In genomic region chr10:117562896-117563737, GRCh38 we compare ENCODE assay signal across 16 cellular contexts. TPM values are rescaled to one million over a fixed set of nuclear protein-coding genes. Genes with fewer than 3 reads are reported as not detected.
DNase-seq lines count a peak whose midpoint lies in the region; ATAC-seq, FAIRE-seq and TF ChIP-seq lines count a peak whose summit lies in the region.
"Had no signal": no experiment of that assay in that cellular context is flagged by ENCODE, and none has a peak within 500 bp of the region (broad histone marks: within the 10 kb centered on the region; RNA-seq: fewer than 3 reads in every experiment).

No MANE protein-coding gene starts in this region.

- ATAC-seq in HG03469 (IDR thresholded peaks at IDR 0.05; ENCODE audit: unreplicated experiment): no peak

- H3K79me2 ChIP-seq in trophoblast cell (ENCODE audit: control insufficient read depth, insufficient read depth, low read length, poor library complexity): no peaks in the 10 kb centered on the region

- H3K9me3 ChIP-seq in HEK293 (ENCODE audit: control insufficient read depth, insufficient read depth, low read depth, low read length) (no peaks in the 10 kb centered on the region), trophoblast cell (ENCODE audit: insufficient read depth, low read depth, low read length) (peaks cover 5% of the 10 kb centered on the region)
- H3K9me3 ChIP-seq: BLaER1 treated with 17β-estradiol and CSF1 and Interleukin-3, amounts not matched to agents 10 nM and 100 nM had no signal

- no peak overlapping the region for H2BK120ac ChIP-seq in trophoblast cell (ENCODE audit: insufficient read depth, low read length, poor library complexity)

- H4K91ac ChIP-seq in trophoblast cell (ENCODE audit: low read depth, low read length): no peak overlapping the region

- no peak for TF ChIP-seq POLR2A in GM12891 (IDR thresholded peaks at IDR 0.05; ENCODE audit: low read depth, low read length)

- no peak overlapping the region for H3K9ac ChIP-seq in trophoblast cell (ENCODE audit: low read length)
- H3K9ac ChIP-seq: BLaER1 treated with 17β-estradiol and CSF1 and Interleukin-3, amounts not matched to agents 10 nM and 100 nM; GM23248 had no signal

- H3K27ac ChIP-seq in HEK293 (ENCODE audit: extremely low read depth, low read depth, low read length) (no peak overlapping the region), trophoblast cell (ENCODE audit: low read depth, low read length) (no peak overlapping the region)
- H3K27ac ChIP-seq: BLaER1 treated with 17β-estradiol and CSF1 and Interleukin-3, amounts not matched to agents 10 nM and 100 nM; GM23248 had no signal

- no peaks in the 10 kb centered on the region for H3K79me1 ChIP-seq in trophoblast cell (ENCODE audit: low read length)

- no peak overlapping the region for H4K12ac ChIP-seq in trophoblast cell (ENCODE audit: low read depth, low read length)

- H3K23ac ChIP-seq in trophoblast cell (ENCODE audit: low read length): peak overlapping the region; percentile 95

- H2BK5ac ChIP-seq in trophoblast cell (ENCODE audit: low read depth, low read length, poor library complexity): no peak overlapping the region

- H3K4ac ChIP-seq in trophoblast cell (ENCODE audit: low read depth, low read length): no peak overlapping the region

- POLR2A ChIA-PET in HEK293 (lab: Yijun Ruan, JAX): no interaction called here

- FAIRE-seq in GM12891 (lab: Jason Lieb, UNC) (peak; percentile 41), bronchial epithelial cell (lab: Jason Lieb, UNC) (peak; percentile 99)
- FAIRE-seq: GM18507 had no signal

- H3K27me3 ChIP-seq in bronchial epithelial cell (ENCODE audit: control insufficient read depth, insufficient read depth, low read length): no peaks in the 10 kb centered on the region
- H3K27me3 ChIP-seq in trophoblast cell (ENCODE audit: insufficient read depth, low read length): no peaks in the 10 kb centered on the region
- H3K27me3 ChIP-seq: BLaER1 treated with 17β-estradiol and CSF1 and Interleukin-3, amounts not matched to agents 10 nM and 100 nM had no signal

- H2BK12ac ChIP-seq in trophoblast cell (ENCODE audit: low read length): no peak overlapping the region

- no peak overlapping the region for H3K14ac ChIP-seq in trophoblast cell (ENCODE audit: low read length)

- H2AFZ ChIP-seq in trophoblast cell (ENCODE audit: insufficient read depth, low read length, poor library complexity): no peak overlapping the region
- H2AFZ ChIP-seq: GM23248 had no signal

- H4K8ac ChIP-seq in trophoblast cell (ENCODE audit: low read depth, low read length): no peak overlapping the region

- H3K18ac ChIP-seq in trophoblast cell (ENCODE audit: low read length): no peak overlapping the region

- H3K4me3 ChIP-seq in HEK293 (ENCODE audit: low read depth, low read length): no peak overlapping the region
- no peak overlapping the region for H3K4me3 ChIP-seq in bronchial epithelial cell (ENCODE audit: low read depth, low read length)
- peak overlapping the region; percentile 37 for H3K4me3 ChIP-seq in trophoblast cell (ENCODE audit: low read depth, low read length)
- H3K4me3 ChIP-seq: BLaER1 treated with 17β-estradiol and CSF1 and Interleukin-3, amounts not matched to agents 10 nM and 100 nM; GM23248 had no signal

- H2AK5ac ChIP-seq in trophoblast cell (ENCODE audit: low read length): no peak overlapping the region

- TF ChIP-seq CTCF in HEK293 (tag by site-specific recombination; IDR thresholded peaks at IDR 0.05) (no peak), bronchial epithelial cell (IDR thresholded peaks at IDR 0.05; ENCODE audit: insufficient read depth, low read length, severe bottlenecking) (no peak)

- WGBS in trophoblast cell (ENCODE audit: extremely low coverage, insufficient coverage, insufficient read length): no CpG with 5 or more reads among the region's 9 CpGs

- no peaks in the 10 kb centered on the region for H3K4me1 ChIP-seq in HEK293 (ENCODE audit: control insufficient read depth, insufficient read depth, low read length)
- H3K4me1 ChIP-seq in trophoblast cell (ENCODE audit: control insufficient read depth in 1 of 2, insufficient read depth in 2 of 2, low read length in 2 of 2): no peaks in the 10 kb centered on the region

- H3K36me3 ChIP-seq in HEK293 (ENCODE audit: control insufficient read depth in 2 of 2, insufficient read depth in 1 of 2, low read length in 2 of 2): no peaks in the 10 kb centered on the region
- H3K36me3 ChIP-seq in bronchial epithelial cell (ENCODE audit: control insufficient read depth, insufficient read depth, low read length): no peaks in the 10 kb centered on the region
- H3K36me3 ChIP-seq in trophoblast cell (ENCODE audit: control insufficient read depth in 1 of 2, insufficient read depth in 2 of 2, low read length in 2 of 2): no peaks in the 10 kb centered on the region
- H3K36me3 ChIP-seq: BLaER1 treated with 17β-estradiol and CSF1 and Interleukin-3, amounts not matched to agents 10 nM and 100 nM had no signal

- DNase-seq in GM12891 (ENCODE audit: insufficient read length, low spot score): no peak
- no peak for DNase-seq in bronchial epithelial cell (ENCODE audit: low read depth)
- no peak for DNase-seq in trophoblast cell
- DNase-seq in SKM-1 treated with dmso at 0.1 percent for 144 hours (lab: John Stamatoyannopoulos, UW; ENCODE audit: unreplicated experiment): no peak
- no peak for DNase-seq in foreskin melanocyte
- DNase-seq: ACHN; CD4-positive, CD25-positive, alpha-beta regulatory T cell; DMS53; GF-D8; GM23248; H7; KBM-7 had no signal

- CTCF ChIA-PET in HEK293 (lab: Yijun Ruan, JAX): no interaction called here

- no peak overlapping the region for H3K4me2 ChIP-seq in trophoblast cell (ENCODE audit: low read length)
- H3K4me2 ChIP-seq: BLaER1 treated with 17β-estradiol and CSF1 and Interleukin-3, amounts not matched to agents 10 nM and 100 nM had no signal

TF ChIP-seq in GM12891, 5 proteins besides CTCF, POLR2A, EP300 and RAD21:
- no peak for TF ChIP-seq PAX5 (IDR thresholded peaks at IDR 0.05; ENCODE audit: insufficient read depth, low read length, severe bottlenecking)
- no peak for TF ChIP-seq TAF1 (IDR thresholded peaks at IDR 0.05; ENCODE audit: low read depth, low read length)
- TF ChIP-seq POU2F2 (IDR thresholded peaks at IDR 0.05; ENCODE audit: low read depth, low read length): no peak
- TF ChIP-seq SPI1 (IDR thresholded peaks at IDR 0.05; ENCODE audit: low read depth, low read length): no peak
- no peak for TF ChIP-seq POLR2AphosphoS5 (IDR thresholded peaks at IDR 0.05; ENCODE audit: low read depth, low read length)

TF ChIP-seq in HEK293, 187 proteins besides CTCF, POLR2A, EP300 and RAD21:
- no peak for TF ChIP-seq ZNF624 (tag by site-specific recombination; IDR thresholded peaks at IDR 0.05)
- no peak for TF ChIP-seq ZNF580 (tag by site-specific recombination; IDR thresholded peaks at IDR 0.05)
- TF ChIP-seq ZNF146 (tag by site-specific recombination; IDR thresholded peaks at IDR 0.05): no peak
- peak; percentile 50 for TF ChIP-seq ZNF18 (tag by site-specific recombination; IDR thresholded peaks at IDR 0.05)
- TF ChIP-seq ZFHX2 (tag by site-specific recombination; conservative IDR thresholded peaks at IDR 0.05): peak; percentile 99
- peak; percentile 21; the same call in 1 of the 2 replicates for TF ChIP-seq KLF9 (tag by site-specific recombination; IDR thresholded peaks at IDR 0.05; ENCODE audit: low read depth)
- peak; percentile 95 for TF ChIP-seq ZSCAN4 (tag by site-specific recombination; IDR thresholded peaks at IDR 0.05)
- TF ChIP-seq EGR2 (tag by site-specific recombination; IDR thresholded peaks at IDR 0.05; ENCODE audit: low read depth): peak; percentile 99
- no peak for TF ChIP-seq ZNF670 (tag by site-specific recombination; IDR thresholded peaks at IDR 0.05; ENCODE audit: low read depth)
- TF ChIP-seq ZNF660 (tag by site-specific recombination; IDR thresholded peaks at IDR 0.05): no peak

RNA-seq across cellular contexts. Expression of gene EMX2, which starts 20.6 kb away (rescaled TPM):
- not detected for polyA plus RNA-seq in GM12891 (2012; ENCODE audit: low read depth, missing spikeins)
- not detected in 2 replicates for total RNA-seq in bronchial epithelial cell
- 0.05 TPM in 1 of 2 replicates, not detected in the other for polyA plus RNA-seq in trophoblast cell (2013)
- total RNA-seq: CD4-positive, CD25-positive, alpha-beta regulatory T cell; H7 had no signal
- polyA plus RNA-seq: CD4-positive, CD25-positive, alpha-beta regulatory T cell had no signal
